8 cellular contexts compared by ENCODE assay signal in genomic region chr15:74631935-74632560, GRCh38.
A peak's percentile ranks its signal among the peaks of the same experiment; 100 is the strongest.
DNase-seq lines count a peak whose midpoint lies in the region; ATAC-seq and TF ChIP-seq lines count a peak whose summit lies in the region.

No MANE protein-coding gene starts in this region.

- H3K9me3 ChIP-seq in MM.1S (replicated peaks; ENCODE audit: insufficient read depth, low read length) = no peaks in the 10 kb centered on the region

- H3K36me3 ChIP-seq in MM.1S (replicated peaks; ENCODE audit: insufficient read depth, low read length) = 0 out of 2 replicates have a peak, but pooled peaks cover 11% of the 10 kb centered on the region

- no peak overlapping the region for H3K4me3 ChIP-seq in MM.1S (ENCODE audit: low read length)
- H3K4me3 ChIP-seq in choroid plexus epithelial cell (ENCODE audit: low read depth, low read length) = no peak overlapping the region

- no peak for ATAC-seq in GM19328 (IDR thresholded peaks at IDR 0.05; ENCODE audit: unreplicated experiment)

- peak; percentile 71 for DNase-seq in DMS53 (lab: John Stamatoyannopoulos, UW)
- DNase-seq in DMS53 treated with DMSO at 0.1 percent for 48 hours (lab: John Stamatoyannopoulos, UW; ENCODE audit: unreplicated experiment) = no peak
- DNase-seq in MM.1S = peak; percentile 59
- peak; percentile 31 to 49 for DNase-seq in activated CD4-positive, alpha-beta T cell treated with anti-CD3 and anti-CD28 coated beads for 24 hours (ENCODE audit: low read depth in 2 of 2)
- peak; percentile 73 for DNase-seq in choroid plexus epithelial cell (ENCODE audit: low read depth)
- peak; percentile 71 for DNase-seq in medulla oblongata (ENCODE audit: extremely low spot score)
- DNase-seq in stimulated activated CD8-positive, alpha-beta memory T cell treated with anti-CD3 and anti-CD28 coated beads, Interleukin-4, amount 100 ng/mL, for 48 hours = peak; percentile 79

- H2AFZ ChIP-seq in MM.1S (ENCODE audit: low read length) = no peak overlapping the region

- peaks cover 23% of the 10 kb centered on the region for H3F3A ChIP-seq in MM.1S (ENCODE audit: insufficient read depth, low read length)

- H3K9ac ChIP-seq in MM.1S (ENCODE audit: low read length) = no peak overlapping the region

- H4K20me1 ChIP-seq in MM.1S (ENCODE audit: insufficient read depth, low read length) = 0 out of 2 replicates have a peak, but pooled peaks cover 4% of the 10 kb centered on the region

- H3K27me3 ChIP-seq in MM.1S (replicated peaks; ENCODE audit: insufficient read depth, low read length) = no peaks in the 10 kb centered on the region

- peaks cover 24% of the 10 kb centered on the region for H3K79me2 ChIP-seq in MM.1S (ENCODE audit: low read length)

- H3K9me2 ChIP-seq in MM.1S (replicated peaks; ENCODE audit: insufficient read depth, low read length) = no peaks in the 10 kb centered on the region

- peaks cover 20% of the 10 kb centered on the region for H3K4me1 ChIP-seq in MM.1S (ENCODE audit: low read length)

- TF ChIP-seq CTCF in MM.1S (IDR thresholded peaks at IDR 0.05; ENCODE audit: low read length) (peak; percentile 93), choroid plexus epithelial cell (conservative IDR thresholded peaks at IDR 0.05; ENCODE audit: low read depth, low read length) (peak; percentile 93)

- H3K27ac ChIP-seq in MM.1S (ENCODE audit: low read length) = no peak overlapping the region; the same call in 1 of the 2 replicates

- H3K4me2 ChIP-seq in MM.1S (ENCODE audit: low read depth, low read length) = no peak overlapping the region
